Comparison of ENCODE assay signal across 23 cellular contexts in genomic region chr4:19155568-19155967, GRCh38.
"Had no signal": no experiment of that assay in that cellular context is flagged by ENCODE, and none has a peak within 500 bp of the region (broad histone marks: within the 10 kb centered on the region; RNA-seq: fewer than 3 reads in every experiment).

No MANE protein-coding gene starts in this region.

- H3K36me3 ChIP-seq: esophagus squamous epithelium, gastrocnemius medialis, heart right ventricle, left lung, lower lobe of right lung had no signal

- H3K27ac ChIP-seq: epithelial cell of prostate, esophagus squamous epithelium, gastrocnemius medialis, heart right ventricle, left lung, lower lobe of right lung had no signal

- H3K9me3 ChIP-seq: gastrocnemius medialis had no signal

- H3K4me1 Mint-ChIP-seq: endodermal cell; naive thymus-derived CD4-positive, alpha-beta T cell had no signal

- H3K27me3 ChIP-seq: esophagus squamous epithelium, gastrocnemius medialis, heart right ventricle, left lung had no signal

- DNase-seq: cortex of kidney; effector CD8-positive, alpha-beta T cell; effector memory CD8-positive, alpha-beta T cell; endodermal cell; erythroblast; esophagus squamous epithelium; foreskin fibroblast; foreskin melanocyte; gastrocnemius medialis; glutamatergic neuron; head of caudate nucleus; heart right ventricle; hippocampal formation; left cardiac atrium; left lung; left ventricle myocardium superior; lower lobe of right lung; mesenchymal stem cell; midbrain; naive thymus-derived CD4-positive, alpha-beta T cell had no signal

- H3K27me3 Mint-ChIP-seq: dendritic cell treated with granulocyte-macrophage colony-stimulating factor and Interleukin-4, amounts not matched to agents 40 ng/mL and 50 ng/mL, for 4 days; effector memory CD8-positive, alpha-beta T cell; naive thymus-derived CD4-positive, alpha-beta T cell had no signal

- H3K4me3 ChIP-seq: esophagus squamous epithelium, gastrocnemius medialis, heart right ventricle, left lung, lower lobe of right lung had no signal

- H3K4me1 ChIP-seq: esophagus squamous epithelium, gastrocnemius medialis, heart right ventricle, left lung, lower lobe of right lung had no signal

- ATAC-seq: effector memory CD8-positive, alpha-beta T cell; esophagus mucosa; gastrocnemius medialis; heart right ventricle; left cardiac atrium; left lung; left ventricle myocardium superior; lower lobe of right lung; naive thymus-derived CD4-positive, alpha-beta T cell had no signal

- H3K4me3 Mint-ChIP-seq: dendritic cell treated with granulocyte-macrophage colony-stimulating factor and Interleukin-4, amounts not matched to agents 40 ng/mL and 50 ng/mL, for 4 days; effector memory CD8-positive, alpha-beta T cell; endodermal cell; naive thymus-derived CD4-positive, alpha-beta T cell had no signal

- H3K27ac Mint-ChIP-seq: dendritic cell treated with granulocyte-macrophage colony-stimulating factor and Interleukin-4, amounts not matched to agents 40 ng/mL and 50 ng/mL, for 4 days; effector memory CD8-positive, alpha-beta T cell; endodermal cell; naive thymus-derived CD4-positive, alpha-beta T cell had no signal
